26 cellular contexts compared by ENCODE assay signal in genomic region chr16:59591480-59591879, GRCh38.
A peak's percentile ranks its signal among the peaks of the same experiment; 100 is the strongest.
DNase-seq lines count a peak whose midpoint lies in the region; ATAC-seq, FAIRE-seq and TF ChIP-seq lines count a peak whose summit lies in the region.
"Had no signal": no experiment of that assay in that cellular context is flagged by ENCODE, and none has a peak within 500 bp of the region (broad histone marks: within the 10 kb centered on the region; RNA-seq: fewer than 3 reads in every experiment).

No MANE protein-coding gene starts in this region.

- no peaks in the 10 kb centered on the region for H3K9me3 Mint-ChIP-seq in astrocyte (ENCODE audit: unreplicated experiment)

- H3K27ac Mint-ChIP-seq in astrocyte (ENCODE audit: unreplicated experiment) = no peak overlapping the region

- no peaks in the 10 kb centered on the region for H3K36me3 Mint-ChIP-seq in astrocyte (ENCODE audit: low read depth, unreplicated experiment)

- peak; percentile 22 for DNase-seq in AG08395 (ENCODE audit: low spot score)
- DNase-seq in GM03348 (ENCODE audit: low spot score) = peak; percentile 35
- peak; percentile 16 for DNase-seq in astrocyte (ENCODE audit: low read depth)
- DNase-seq in iris pigment epithelial cell (ENCODE audit: low read depth) = peak; percentile 12
- no peak for DNase-seq in SK-N-DZ (ENCODE audit: low spot score)
- DNase-seq in ascending aorta (ENCODE audit: low spot score in 2 of 2) = no peak
- no peak for DNase-seq in epidermal melanocyte (ENCODE audit: insufficient read length, low spot score)
- DNase-seq: activated naive CD4-positive, alpha-beta T cell treated with Interleukin-2 at 50 U/mL for 16 hours; activated T-cell treated with anti-CD3 and anti-CD28 coated beads, Interleukin-2, amount 50 U/mL, for 4 hours; DMS79; effector CD8-positive, alpha-beta T cell; glutamatergic neuron; kidney glomerular epithelial cell; NCI-H1436; NCI-H510A treated with DMSO at 0.1 percent for 48 hours; spleen; stimulated activated CD4-positive, alpha-beta T cell treated with anti-CD3 and anti-CD28 coated beads, Interleukin-4, amount 100 ng/mL, for 1 hour; stimulated activated naive CD4-positive, alpha-beta T cell had no signal

- no peak for ATAC-seq in GM21423 (IDR thresholded peaks at IDR 0.05; ENCODE audit: unreplicated experiment)
- ATAC-seq: activated CD4-positive, CD25-positive, alpha-beta regulatory T cell treated with anti-CD3 and anti-CD28 coated beads, Interleukin-2, amount 50 U/mL, for 24 hours; activated T-cell treated with anti-CD3 and anti-CD28 coated beads, Interleukin-2, amount 50 U/mL, for 4 hours; esophagus mucosa had no signal

- no peak overlapping the region for H3K9ac ChIP-seq in astrocyte (ENCODE audit: low read length)

- H3K4me3 ChIP-seq in astrocyte (ENCODE audit: insufficient read depth, low read depth, low read length) (no peak overlapping the region), ascending aorta (no peak overlapping the region)
- H3K4me3 ChIP-seq: spleen, thoracic aorta, vagina had no signal

- H3K36me3 ChIP-seq in astrocyte (ENCODE audit: insufficient read depth, low read length) = no peaks in the 10 kb centered on the region
- H3K36me3 ChIP-seq in ascending aorta = no peaks in the 10 kb centered on the region
- H3K36me3 ChIP-seq: neutrophil, spleen, thoracic aorta, vagina had no signal

- H2AFZ ChIP-seq in astrocyte (ENCODE audit: low read depth, low read length) = no peak overlapping the region

- no peak for FAIRE-seq in astrocyte (lab: Jason Lieb, UNC)

- no peak overlapping the region for H3K4me2 ChIP-seq in astrocyte (ENCODE audit: low read length)

- intact Hi-C loops in ascending aorta (cut with DNase I) = no loop called here

- no peaks in the 10 kb centered on the region for H3K79me2 ChIP-seq in astrocyte (ENCODE audit: insufficient read depth, low read length)

- peak; percentile 3 for TF ChIP-seq CTCF in astrocyte (IDR thresholded peaks at IDR 0.05; ENCODE audit: insufficient read depth, low read depth, low read length)
- TF ChIP-seq CTCF in ascending aorta (IDR thresholded peaks at IDR 0.05) = no peak

- peaks cover 9% of the 10 kb centered on the region for H3K4me1 ChIP-seq in astrocyte (ENCODE audit: insufficient read depth, low read length)
- H3K4me1 ChIP-seq in ascending aorta = no peaks in the 10 kb centered on the region
- H3K4me1 ChIP-seq: spleen, vagina had no signal

- H3K9me3 ChIP-seq in astrocyte (ENCODE audit: insufficient read depth, low read depth, low read length) (no peaks in the 10 kb centered on the region), ascending aorta (no peaks in the 10 kb centered on the region)
- H3K9me3 ChIP-seq: neutrophil, spleen, thoracic aorta, vagina had no signal

- H3K27me3 ChIP-seq in astrocyte (ENCODE audit: insufficient read depth, low read length) = no peaks in the 10 kb centered on the region
- no peaks in the 10 kb centered on the region for H3K27me3 ChIP-seq in ascending aorta
- H3K27me3 ChIP-seq: neutrophil, spleen, vagina had no signal

- H3K27me3 Mint-ChIP-seq in astrocyte (ENCODE audit: low read depth, unreplicated experiment) = no peaks in the 10 kb centered on the region

- H3K4me3 Mint-ChIP-seq in astrocyte (ENCODE audit: unreplicated experiment) = no peak overlapping the region
- H3K4me3 Mint-ChIP-seq: activated T-cell treated with anti-CD3 and anti-CD28 coated beads, Interleukin-2, amount 50 U/mL, for 4 hours had no signal

- peaks cover 11% of the 10 kb centered on the region for H3K4me1 Mint-ChIP-seq in astrocyte (ENCODE audit: low read depth, unreplicated experiment)

- H3K27ac ChIP-seq in astrocyte (ENCODE audit: low read depth, low read length) (no peak overlapping the region), ascending aorta (no peak overlapping the region)
- H3K27ac ChIP-seq: HL-60, neutrophil, RWPE1, spleen, thoracic aorta, vagina had no signal

- H4K20me1 ChIP-seq in astrocyte (ENCODE audit: insufficient read depth, low read length) = no peaks in the 10 kb centered on the region

Comparison
In these comparisons a context has a peak if more than half of its experiments do, and no peak if none do; other contexts are left out.
1. DNase-seq: peak in AG08395 (single experiment), GM03348 (single experiment), astrocyte (single experiment) and iris pigment epithelial cell (single experiment); none in SK-N-DZ (single experiment), ascending aorta (0 of 2) and epidermal melanocyte (single experiment).